Comparison of ENCODE assay signal across 25 cellular contexts in the genomic region with DNA sequence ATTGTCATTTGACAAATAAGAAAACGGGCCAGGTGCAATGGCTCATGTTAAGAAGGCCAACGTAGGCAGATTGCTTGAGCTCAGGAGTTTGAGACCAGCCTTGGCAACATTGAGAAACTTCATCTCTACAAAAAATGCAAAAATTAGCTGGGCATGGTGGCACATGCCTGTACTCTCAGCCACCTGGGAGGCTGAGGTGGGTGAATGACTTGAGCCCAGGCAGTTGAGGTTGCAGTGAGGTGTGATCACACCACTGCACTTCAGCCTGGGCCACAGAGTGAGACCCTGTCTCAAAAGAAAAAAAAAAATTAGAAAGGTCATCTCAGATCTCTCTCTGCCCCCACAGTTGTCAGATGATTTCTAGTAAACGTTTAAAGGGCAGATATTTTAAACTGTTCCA.
"Had no signal": no experiment of that assay in that cellular context is flagged by ENCODE, and none has a peak within 500 bp of the region (broad histone marks: within the 10 kb centered on the region; RNA-seq: fewer than 3 reads in every experiment).

No MANE protein-coding gene starts in this region.

- H3K4me3 Mint-ChIP-seq: activated naive CD4-positive, alpha-beta T cell treated with anti-CD3 and anti-CD28 coated beads for 36 hours; activated naive CD8-positive, alpha-beta T cell treated with anti-CD3 and anti-CD28 coated beads, Interleukin-2, amount 10 ng/mL, durations not matched to agents 7 days and 5 days; dendritic cell treated with granulocyte-macrophage colony-stimulating factor and Interleukin-4, amounts not matched to agents 40 ng/mL and 50 ng/mL, for 4 days; endodermal cell; memory B cell; naive thymus-derived CD4-positive, alpha-beta T cell had no signal

- H3K27ac Mint-ChIP-seq: activated naive CD4-positive, alpha-beta T cell treated with anti-CD3 and anti-CD28 coated beads for 36 hours; activated naive CD8-positive, alpha-beta T cell treated with anti-CD3 and anti-CD28 coated beads, Interleukin-2, amount 10 ng/mL, durations not matched to agents 7 days and 5 days; dendritic cell treated with granulocyte-macrophage colony-stimulating factor and Interleukin-4, amounts not matched to agents 40 ng/mL and 50 ng/mL, for 4 days; endodermal cell; memory B cell had no signal

- H3K9me3 Mint-ChIP-seq: activated naive CD8-positive, alpha-beta T cell treated with anti-CD3 and anti-CD28 coated beads, Interleukin-2, amount 10 ng/mL, durations not matched to agents 7 days and 5 days; dendritic cell treated with granulocyte-macrophage colony-stimulating factor and Interleukin-4, amounts not matched to agents 40 ng/mL and 50 ng/mL, for 4 days; memory B cell had no signal

- DNase-seq: activated CD4-positive, alpha-beta T cell treated with anti-CD3 and anti-CD28 coated beads for 4 hours; activated CD4-positive, alpha-beta T cell treated with anti-CD3 and anti-CD28 coated beads, Interleukin-2, amount 50 U/mL, for 48 hours; activated CD8-positive, alpha-beta memory T cell treated with anti-CD3 and anti-CD28 coated beads for 24 hours; activated effector memory CD4-positive, alpha-beta T cell treated with anti-CD3 and anti-CD28 coated beads, Interleukin-2, amount 50 U/mL, for 16 hours; activated naive CD4-positive, alpha-beta T cell treated with anti-CD3 and anti-CD28 coated beads for 36 hours; activated naive CD8-positive, alpha-beta T cell treated with anti-CD3 and anti-CD28 coated beads, Interleukin-2, amount 10 ng/mL, durations not matched to agents 7 days and 5 days; amniotic stem cell; brain microvascular endothelial cell; central memory CD4-positive, alpha-beta T cell; endodermal cell; gastrocnemius medialis; kidney; midbrain; naive thymus-derived CD4-positive, alpha-beta T cell; nucleus accumbens; psoas muscle; stimulated activated CD4-positive, alpha-beta T cell treated with anti-CD3 and anti-CD28 coated beads, Interleukin-15, amount 100 ng/mL, for 24 hours; stimulated activated CD4-positive, alpha-beta T cell treated with anti-CD3 and anti-CD28 coated beads, Interleukin-2, amount 100 ng/mL, for 24 hours; stimulated activated naive CD4-positive, alpha-beta T cell; upper lobe of left lung had no signal

- H3K27me3 ChIP-seq: brain microvascular endothelial cell, gastrocnemius medialis, hepatocyte, right atrium auricular region, upper lobe of left lung had no signal

- H3K9ac ChIP-seq: parathyroid adenoma had no signal

- H3K36me3 ChIP-seq: brain microvascular endothelial cell, gastrocnemius medialis, right atrium auricular region, upper lobe of left lung had no signal

- H3K36me3 Mint-ChIP-seq: memory B cell had no signal

- H3K9me3 ChIP-seq: gastrocnemius medialis, psoas muscle, right atrium auricular region, upper lobe of left lung had no signal

- ATAC-seq: gastrocnemius medialis; naive thymus-derived CD4-positive, alpha-beta T cell; psoas muscle had no signal

- H3K27ac ChIP-seq: brain microvascular endothelial cell, gastrocnemius medialis, hepatocyte, parathyroid adenoma, psoas muscle, right atrium auricular region, upper lobe of left lung had no signal

- H3K4me3 ChIP-seq: gastrocnemius medialis, hepatocyte, psoas muscle, right atrium auricular region, upper lobe of left lung had no signal

- H3K27me3 Mint-ChIP-seq: dendritic cell treated with granulocyte-macrophage colony-stimulating factor and Interleukin-4, amounts not matched to agents 40 ng/mL and 50 ng/mL, for 4 days; memory B cell had no signal
